Comparison of ENCODE assay signal across 16 cellular contexts in the genomic region with DNA sequence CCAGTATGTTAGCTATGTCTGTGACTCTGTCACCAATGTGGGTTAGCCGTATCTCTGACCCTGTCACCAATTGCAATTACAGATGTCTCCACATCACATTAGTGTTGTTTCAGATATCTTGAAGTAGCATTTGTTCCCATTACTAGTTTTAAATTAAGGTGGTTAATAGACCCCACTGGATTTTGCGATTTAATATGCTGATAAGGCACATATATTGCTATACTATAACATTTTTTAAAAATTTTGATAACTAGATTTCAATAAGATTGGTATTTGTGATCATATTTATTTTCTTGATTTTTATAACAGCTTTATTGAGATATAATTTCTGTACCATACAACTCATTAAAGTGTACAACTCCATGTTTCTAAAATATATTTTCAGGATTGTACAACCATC.
"Had no signal": no experiment of that assay in that cellular context is flagged by ENCODE, and none has a peak within 500 bp of the region (broad histone marks: within the 10 kb centered on the region; RNA-seq: fewer than 3 reads in every experiment).

No MANE protein-coding gene starts in this region.

- H3K4me3 ChIP-seq: adrenal gland, esophagus muscularis mucosa, lung, prostate gland, thoracic aorta had no signal

- H3K9me3 ChIP-seq: adrenal gland, esophagus muscularis mucosa, neutrophil, prostate gland, thoracic aorta had no signal

- H3K27ac ChIP-seq: adrenal gland, esophagus muscularis mucosa, neutrophil, prostate gland, thoracic aorta had no signal

- DNase-seq: activated CD4-positive, alpha-beta memory T cell treated with anti-CD3 and anti-CD28 coated beads, Interleukin-2, amount 10 ng/mL, durations not matched to agents 7 days and 5 days; activated CD4-positive, alpha-beta T cell treated with anti-CD3 and anti-CD28 coated beads for 1 hour; activated naive CD4-positive, alpha-beta T cell; immature natural killer cell; left cardiac atrium; naive thymus-derived CD8-positive, alpha-beta T cell; stimulated activated CD4-positive, alpha-beta T cell treated with anti-CD3 and anti-CD28 coated beads, Interleukin-2, amount 100 ng/mL, for 24 hours; stimulated activated naive CD4-positive, alpha-beta T cell; SW 1271 had no signal

- H3K4me1 ChIP-seq: prostate gland had no signal

- ATAC-seq: left cardiac atrium; naive thymus-derived CD8-positive, alpha-beta T cell; sciatic nerve had no signal

- H3K36me3 ChIP-seq: adrenal gland, prostate gland, thoracic aorta had no signal

- H3K27me3 ChIP-seq: adrenal gland, esophagus muscularis mucosa, neutrophil had no signal
